In genomic region chr9:16060457-16061129, GRCh38 we compare ENCODE assay signal across 1 cellular context.
TF ChIP-seq lines count a peak whose summit lies in the region.

No MANE protein-coding gene starts in this region.

TF ChIP-seq in GM12878, 131 proteins besides CTCF, POLR2A, EP300 and RAD21 (continued from another document):
- TF ChIP-seq RCOR1 (conservative IDR thresholded peaks at IDR 0.05; ENCODE audit: low read depth, low read length), result no peak
- TF ChIP-seq CHD4 (IDR thresholded peaks at IDR 0.05), result no peak
- TF ChIP-seq ASH2L (IDR thresholded peaks at IDR 0.05; ENCODE audit: borderline replicate concordance, low read depth), result no peak
- no peak for TF ChIP-seq E2F4 (IDR thresholded peaks at IDR 0.05; ENCODE audit: low read depth, low read length)
- no peak for TF ChIP-seq YBX1 (IDR thresholded peaks at IDR 0.05)
- TF ChIP-seq ZNF274 (IDR thresholded peaks at IDR 0.05; ENCODE audit: insufficient read depth, insufficient read length), result no peak
- peak; percentile 97 for TF ChIP-seq RELA (IDR thresholded peaks at IDR 0.05; ENCODE audit: borderline replicate concordance, partially characterized antibody)
- TF ChIP-seq CBFB (IDR thresholded peaks at IDR 0.05; ENCODE audit: low read depth), result no peak
- TF ChIP-seq GATAD2B (conservative IDR thresholded peaks at IDR 0.05; ENCODE audit: low read depth), result no peak
- TF ChIP-seq PAX5 (IDR thresholded peaks at IDR 0.05; ENCODE audit: borderline replicate concordance, low read depth, low read length), result no peak
- TF ChIP-seq JUNB (IDR thresholded peaks at IDR 0.05), result peak; percentile 26
- TF ChIP-seq RELB (IDR thresholded peaks at IDR 0.05; ENCODE audit: low read depth), result peak; percentile 91
- TF ChIP-seq RUNX3 (IDR thresholded peaks at IDR 0.05; ENCODE audit: low read length), result peak; percentile 31; the same call in 1 of the 2 replicates
- TF ChIP-seq CREM (IDR thresholded peaks at IDR 0.05; ENCODE audit: low read depth), result peak; percentile 60
- no peak for TF ChIP-seq HSF1 (IDR thresholded peaks at IDR 0.05; ENCODE audit: low read depth, low read length)
- TF ChIP-seq TCF12 (IDR thresholded peaks at IDR 0.05; ENCODE audit: low read depth, low read length), result peak; percentile 53; the same call in 1 of the 2 replicates
- TF ChIP-seq FOS (IDR thresholded peaks at IDR 0.05; ENCODE audit: borderline replicate concordance, extremely low read depth, insufficient read length), result no peak
- peak; percentile 23; the same call in 1 of the 2 replicates for TF ChIP-seq CREB1 (IDR thresholded peaks at IDR 0.05; ENCODE audit: low read depth)
- no peak for TF ChIP-seq MXI1 (IDR thresholded peaks at IDR 0.05; ENCODE audit: low read depth, low read length)
- no peak for TF ChIP-seq SMAD1 (IDR thresholded peaks at IDR 0.05; ENCODE audit: low read depth, partially characterized antibody)
- peak; percentile 51 for TF ChIP-seq EED (IDR thresholded peaks at IDR 0.05; ENCODE audit: low read depth)
- no peak for TF ChIP-seq KLF5 (IDR thresholded peaks at IDR 0.05; ENCODE audit: partially characterized antibody)
- TF ChIP-seq GABPA (IDR thresholded peaks at IDR 0.05; ENCODE audit: low read depth), result no peak
- peak; percentile 31; the same call in 1 of the 2 replicates for TF ChIP-seq SPI1 (IDR thresholded peaks at IDR 0.05; ENCODE audit: borderline replicate concordance, insufficient read depth, low read depth, low read length)
- no peak for TF ChIP-seq CHD2 (IDR thresholded peaks at IDR 0.05; ENCODE audit: borderline replicate concordance, low read depth, low read length)
- no peak for TF ChIP-seq ZBTB33 (IDR thresholded peaks at IDR 0.05)
- TF ChIP-seq TCF7 (IDR thresholded peaks at IDR 0.05; ENCODE audit: borderline replicate concordance), result peak; percentile 76
- TF ChIP-seq RB1 (IDR thresholded peaks at IDR 0.05; ENCODE audit: borderline replicate concordance), result no peak
- TF ChIP-seq NR2F1 (conservative IDR thresholded peaks at IDR 0.05), result 0 out of 2 replicates have a peak, but pooled peaks have one; percentile 15
- TF ChIP-seq MTA2 (IDR thresholded peaks at IDR 0.05; ENCODE audit: low read depth), result 0 out of 2 replicates have a peak, but pooled peaks have one; percentile 24
